8 cellular contexts compared by ENCODE assay signal in the genomic region with DNA sequence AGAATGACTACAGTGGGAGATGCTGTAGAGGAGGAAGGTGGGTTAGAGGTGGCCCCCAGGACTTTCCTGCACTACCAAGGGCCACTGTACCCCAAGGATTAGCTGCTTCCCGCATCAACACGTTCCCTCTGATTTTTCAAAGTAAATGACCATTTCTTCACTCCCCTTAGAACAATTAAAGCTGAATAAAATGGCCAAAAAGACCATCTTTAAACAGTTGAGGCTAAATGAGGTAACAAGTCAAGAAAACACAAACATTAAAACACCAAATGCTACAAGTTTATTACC. TPM values are rescaled to one million over a fixed set of nuclear protein-coding genes. Genes with fewer than 3 reads are reported as not detected.
DNase-seq lines count a peak whose midpoint lies in the region; ATAC-seq, FAIRE-seq and TF ChIP-seq lines count a peak whose summit lies in the region.

No MANE protein-coding gene starts in this region.

- 4 to 17% methylated on average over 2 of the region's 2 CpGs for WGBS in testis, 2 donors

- H3K4me1 ChIP-seq in testis: peaks cover 8% of the 10 kb centered on the region

- H3K4me1 Mint-ChIP-seq in activated CD4-positive, alpha-beta T cell treated with anti-CD3 and anti-CD28 coated beads, Interleukin-2, amount 10 ng/mL, durations not matched to agents 24 days and 14 days: peaks cover 55% of the 10 kb centered on the region
- H3K4me1 Mint-ChIP-seq in activated naive CD8-positive, alpha-beta T cell treated with anti-CD3 and anti-CD28 coated beads, Interleukin-2, amount 50 U/mL, for 24 hours: peaks cover 69% of the 10 kb centered on the region

- H3K27me3 Mint-ChIP-seq in activated CD4-positive, alpha-beta T cell treated with anti-CD3 and anti-CD28 coated beads, Interleukin-2, amount 10 ng/mL, durations not matched to agents 24 days and 14 days: no peaks in the 10 kb centered on the region
- H3K27me3 Mint-ChIP-seq in activated naive CD8-positive, alpha-beta T cell treated with anti-CD3 and anti-CD28 coated beads, Interleukin-2, amount 50 U/mL, for 24 hours: no peaks in the 10 kb centered on the region

- H3K36me3 ChIP-seq in kidney epithelial cell (ENCODE audit: control insufficient read depth, insufficient read depth, low read length) (no peaks in the 10 kb centered on the region), testis (ENCODE audit: low read depth, missing control alignments) (no peaks in the 10 kb centered on the region)

- peaks cover 25% of the 10 kb centered on the region for H3K36me3 Mint-ChIP-seq in activated CD4-positive, alpha-beta T cell treated with anti-CD3 and anti-CD28 coated beads, Interleukin-2, amount 10 ng/mL, durations not matched to agents 24 days and 14 days (ENCODE audit: low read depth)
- H3K36me3 Mint-ChIP-seq in activated naive CD8-positive, alpha-beta T cell treated with anti-CD3 and anti-CD28 coated beads, Interleukin-2, amount 50 U/mL, for 24 hours (ENCODE audit: low read depth): peaks cover 16% of the 10 kb centered on the region

- intact Hi-C loops in activated CD4-positive, alpha-beta T cell treated with anti-CD3 and anti-CD28 coated beads, Interleukin-2, amount 10 ng/mL, durations not matched to agents 24 days and 14 days (cut with micrococcal nuclease): loop anchor here (1.0 to 5.0 kb wide), 7 partner anchors 8 to 146 kb away; a partner anchor contains a TSS
- intact Hi-C loops in testis (cut with DNase I; ENCODE audit: low total_unique reads): loop anchor here (5.0 kb wide), 1 partner anchor 1964 kb away; a partner anchor contains a TSS

- H3K27me3 ChIP-seq in kidney epithelial cell (ENCODE audit: control insufficient read depth, insufficient read depth, low read length): no peaks in the 10 kb centered on the region
- H3K27me3 ChIP-seq in testis: no peaks in the 10 kb centered on the region

- H3K9me3 Mint-ChIP-seq in activated CD4-positive, alpha-beta T cell treated with anti-CD3 and anti-CD28 coated beads, Interleukin-2, amount 10 ng/mL, durations not matched to agents 24 days and 14 days: no peaks in the 10 kb centered on the region
- H3K9me3 Mint-ChIP-seq in activated naive CD8-positive, alpha-beta T cell treated with anti-CD3 and anti-CD28 coated beads, Interleukin-2, amount 50 U/mL, for 24 hours: no peaks in the 10 kb centered on the region

- peak overlapping the region; percentile 99 for H3K27ac Mint-ChIP-seq in activated CD4-positive, alpha-beta T cell treated with anti-CD3 and anti-CD28 coated beads, Interleukin-2, amount 10 ng/mL, durations not matched to agents 24 days and 14 days
- H3K27ac Mint-ChIP-seq in activated naive CD8-positive, alpha-beta T cell treated with anti-CD3 and anti-CD28 coated beads, Interleukin-2, amount 50 U/mL, for 24 hours: peak overlapping the region; percentile 99

- H3K9me3 ChIP-seq in testis: no peaks in the 10 kb centered on the region

- no peak for DNase-seq in activated CD4-positive, alpha-beta T cell treated with anti-CD3 and anti-CD28 coated beads, Interleukin-2, amount 10 ng/mL, durations not matched to agents 24 days and 14 days
- no peak for DNase-seq in activated CD4-positive, alpha-beta T cell treated with anti-CD3 and anti-CD28 coated beads, Interleukin-2, amount 50 U/mL, for 1 hour
- DNase-seq in activated naive CD8-positive, alpha-beta T cell treated with anti-CD3 and anti-CD28 coated beads, Interleukin-2, amount 50 U/mL, for 24 hours: no peak
- DNase-seq in kidney epithelial cell (ENCODE audit: low read depth) (no peak), testis (no peak), RCC 7860 (ENCODE audit: low spot score) (no peak), NCI-H526 (lab: John Stamatoyannopoulos, UW) (no peak), HTR-8/SVneo (ENCODE audit: insufficient read length, low spot score) (no peak)

- no peak for TF ChIP-seq CTCF in kidney epithelial cell (IDR thresholded peaks at IDR 0.05; ENCODE audit: insufficient read depth, low read length, poor library complexity, severe bottlenecking)
- TF ChIP-seq CTCF in testis (IDR thresholded peaks at IDR 0.05): no peak

- H3K4me3 Mint-ChIP-seq in activated CD4-positive, alpha-beta T cell treated with anti-CD3 and anti-CD28 coated beads, Interleukin-2, amount 10 ng/mL, durations not matched to agents 24 days and 14 days: peak overlapping the region; percentile 90
- peak overlapping the region; percentile 93 for H3K4me3 Mint-ChIP-seq in activated naive CD8-positive, alpha-beta T cell treated with anti-CD3 and anti-CD28 coated beads, Interleukin-2, amount 50 U/mL, for 24 hours

- peak overlapping the region; percentile 66 to 99 for H3K27ac ChIP-seq in testis

- peak overlapping the region; percentile 57 for H3K4me3 ChIP-seq in kidney epithelial cell (ENCODE audit: low read depth, low read length)
- H3K4me3 ChIP-seq in testis: peak overlapping the region; percentile 92 to 93

- no peak for TF ChIP-seq POLR2A in testis (IDR thresholded peaks at IDR 0.05)

- ATAC-seq in activated naive CD8-positive, alpha-beta T cell treated with anti-CD3 and anti-CD28 coated beads, Interleukin-2, amount 50 U/mL, for 24 hours: no peak

- no peak for FAIRE-seq in RCC 7860 (lab: Jason Lieb, UNC)
- no peak for FAIRE-seq in HTR-8/SVneo (lab: Jason Lieb, UNC)

RNA-seq across cellular contexts. Expression of a gene that starts 0.7 kb away (rescaled TPM):
- 91.6 and 99.1 TPM in 2 replicates for total RNA-seq in activated CD4-positive, alpha-beta T cell treated with anti-CD3 and anti-CD28 coated beads, Interleukin-2, amount 10 ng/mL, durations not matched to agents 24 days and 14 days
- 80.5 and 81.1 TPM in 2 replicates for total RNA-seq in kidney epithelial cell
- total RNA-seq in testis: 10 to 100 TPM; 14.3 to 16.5 TPM
- 22.7 TPM for polyA plus RNA-seq in testis (ENCODE audit: insufficient read depth, low read depth, low replicate concordance)
